Comparison of ENCODE assay signal across 1 cellular context in the genomic region with DNA sequence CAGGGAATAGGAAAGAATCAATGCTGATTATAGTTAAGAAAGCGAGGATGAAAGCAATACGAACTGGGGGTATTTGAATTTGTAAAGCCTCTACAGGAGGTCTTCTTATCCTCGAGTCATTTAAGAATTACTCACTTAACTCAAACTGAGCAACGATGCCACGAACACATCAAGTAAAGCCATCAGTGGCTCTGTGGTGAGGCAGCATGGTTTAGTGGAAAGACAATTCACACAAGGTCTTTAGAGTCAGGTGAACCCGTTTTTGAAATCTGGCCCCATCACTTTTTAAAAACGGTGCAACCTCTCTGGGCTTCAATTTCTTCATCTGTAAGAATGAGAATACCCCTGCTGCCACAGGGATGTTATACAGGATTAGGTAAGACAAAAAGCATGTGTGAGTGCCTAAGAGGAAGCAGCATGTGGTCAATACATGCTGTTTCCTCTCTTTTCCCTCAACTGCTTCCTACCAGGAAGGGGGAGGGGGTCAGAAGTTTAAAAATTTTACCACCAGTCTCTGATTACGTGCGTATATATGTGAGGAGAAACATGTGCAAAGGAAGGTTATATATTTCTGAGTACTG.
TF ChIP-seq lines count a peak whose summit lies in the region.

No MANE protein-coding gene starts in this region.

TF ChIP-seq in H1, 55 proteins besides CTCF, POLR2A, EP300 and RAD21:
- no peak for TF ChIP-seq CBX8 (IDR thresholded peaks at IDR 0.05; ENCODE audit: borderline replicate concordance, low read depth, low read length)
- peak; percentile 34 for TF ChIP-seq ASH2L (IDR thresholded peaks at IDR 0.05; ENCODE audit: low read length)
- TF ChIP-seq EGR1 (IDR thresholded peaks at IDR 0.05; ENCODE audit: borderline replicate concordance, low read depth, low read length), result peak; percentile 22; the same call in 1 of the 2 replicates
- TF ChIP-seq SAP30 (IDR thresholded peaks at IDR 0.05; ENCODE audit: insufficient read depth, insufficient replicate concordance, low read length), result no peak
- peak in 1 of 2 experiments; percentile 49; a peak in 1 of 4 replicates for TF ChIP-seq HDAC2 (IDR thresholded peaks at IDR 0.05; ENCODE audit: borderline replicate concordance in 1 of 2, low read depth in 2 of 2, low read length in 2 of 2)
- no peak for TF ChIP-seq TAF7 (optimal IDR thresholded peaks at IDR 0.05; ENCODE audit: borderline replicate concordance, low read depth, low read length)
- TF ChIP-seq SIN3A (conservative IDR thresholded peaks at IDR 0.05 in 1 of 2, IDR thresholded peaks at IDR 0.05 in 1 of 2; ENCODE audit: low read depth in 1 of 2, low read length in 2 of 2), result 0 out of 4 replicates have a peak, but pooled peaks of 1 of the 2 experiments have one; percentile 60
- no peak for TF ChIP-seq YY1 (IDR thresholded peaks at IDR 0.05; ENCODE audit: low read depth, low read length)
- no peak for TF ChIP-seq GABPA (IDR thresholded peaks at IDR 0.05; ENCODE audit: borderline replicate concordance, insufficient read depth, low read length)
- TF ChIP-seq MAFK (IDR thresholded peaks at IDR 0.05; ENCODE audit: low read depth, low read length), result no peak
- TF ChIP-seq JUND (IDR thresholded peaks at IDR 0.05; ENCODE audit: low read length), result peak; percentile 34; the same call in 1 of the 2 replicates
- TF ChIP-seq, protein P1, sequence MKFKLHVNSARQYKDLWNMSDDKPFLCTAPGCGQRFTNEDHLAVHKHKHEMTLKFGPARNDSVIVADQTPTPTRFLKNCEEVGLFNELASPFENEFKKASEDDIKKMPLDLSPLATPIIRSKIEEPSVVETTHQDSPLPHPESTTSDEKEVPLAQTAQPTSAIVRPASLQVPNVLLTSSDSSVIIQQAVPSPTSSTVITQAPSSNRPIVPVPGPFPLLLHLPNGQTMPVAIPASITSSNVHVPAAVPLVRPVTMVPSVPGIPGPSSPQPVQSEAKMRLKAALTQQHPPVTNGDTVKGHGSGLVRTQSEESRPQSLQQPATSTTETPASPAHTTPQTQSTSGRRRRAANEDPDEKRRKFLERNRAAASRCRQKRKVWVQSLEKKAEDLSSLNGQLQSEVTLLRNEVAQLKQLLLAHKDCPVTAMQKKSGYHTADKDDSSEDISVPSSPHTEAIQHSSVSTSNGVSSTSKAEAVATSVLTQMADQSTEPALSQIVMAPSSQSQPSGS (IDR thresholded peaks at IDR 0.05; ENCODE audit: low read length), result peak; percentile 85; the same call in 1 of the 2 replicates
- no peak for TF ChIP-seq PHF8 (conservative IDR thresholded peaks at IDR 0.05; ENCODE audit: low read depth, low read length)
- no peak for TF ChIP-seq NANOG (IDR thresholded peaks at IDR 0.05; ENCODE audit: insufficient read depth, low read depth, low read length, poor library complexity, severe bottlenecking)
- no peak for TF ChIP-seq POU5F1 (IDR thresholded peaks at IDR 0.05; ENCODE audit: low read depth, low read length)
- TF ChIP-seq TCF12 (IDR thresholded peaks at IDR 0.05; ENCODE audit: low read depth, low read length), result 0 out of 2 replicates have a peak, but pooled peaks have one; percentile 58
- TF ChIP-seq, protein P2, sequence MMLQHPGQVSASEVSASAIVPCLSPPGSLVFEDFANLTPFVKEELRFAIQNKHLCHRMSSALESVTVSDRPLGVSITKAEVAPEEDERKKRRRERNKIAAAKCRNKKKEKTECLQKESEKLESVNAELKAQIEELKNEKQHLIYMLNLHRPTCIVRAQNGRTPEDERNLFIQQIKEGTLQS (IDR thresholded peaks at IDR 0.05; ENCODE audit: insufficient read depth, low read depth, low read length), result no peak
- TF ChIP-seq CEBPB (IDR thresholded peaks at IDR 0.05; ENCODE audit: low read depth, low read length), result 0 out of 2 replicates have a peak, but pooled peaks have one; percentile 16
- TF ChIP-seq, protein P3, sequence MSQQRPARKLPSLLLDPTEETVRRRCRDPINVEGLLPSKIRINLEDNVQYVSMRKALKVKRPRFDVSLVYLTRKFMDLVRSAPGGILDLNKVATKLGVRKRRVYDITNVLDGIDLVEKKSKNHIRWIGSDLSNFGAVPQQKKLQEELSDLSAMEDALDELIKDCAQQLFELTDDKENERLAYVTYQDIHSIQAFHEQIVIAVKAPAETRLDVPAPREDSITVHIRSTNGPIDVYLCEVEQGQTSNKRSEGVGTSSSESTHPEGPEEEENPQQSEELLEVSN (IDR thresholded peaks at IDR 0.05), result 0 out of 2 replicates have a peak, but pooled peaks have one; percentile 19
- peak; percentile 39; the same call in 1 of the 2 replicates for TF ChIP-seq SP1 (IDR thresholded peaks at IDR 0.05; ENCODE audit: low read depth, low read length)
- TF ChIP-seq, protein P4, sequence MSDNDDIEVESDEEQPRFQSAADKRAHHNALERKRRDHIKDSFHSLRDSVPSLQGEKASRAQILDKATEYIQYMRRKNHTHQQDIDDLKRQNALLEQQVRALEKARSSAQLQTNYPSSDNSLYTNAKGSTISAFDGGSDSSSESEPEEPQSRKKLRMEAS (IDR thresholded peaks at IDR 0.05), result peak; percentile 65; the same call in 1 of the 2 replicates
- TF ChIP-seq CBX5 (IDR thresholded peaks at IDR 0.05; ENCODE audit: low read depth, low read length), result no peak
- no peak for TF ChIP-seq JUN (IDR thresholded peaks at IDR 0.05; ENCODE audit: low read depth, low read length)
- no peak for TF ChIP-seq TBP (IDR thresholded peaks at IDR 0.05; ENCODE audit: low read depth, low read length)
- no peak for TF ChIP-seq ZNF274 (IDR thresholded peaks at IDR 0.05; ENCODE audit: borderline replicate concordance, extremely low read depth, low read length)
- TF ChIP-seq KDM4A (IDR thresholded peaks at IDR 0.05; ENCODE audit: low read depth, low read length, severe bottlenecking), result no peak
